24 cellular contexts compared by ENCODE assay signal in genomic region chr2:100228967-100229366, GRCh38.
DNase-seq lines count a peak whose midpoint lies in the region; TF ChIP-seq lines count a peak whose summit lies in the region.
"Had no signal": no experiment of that assay in that cellular context is flagged by ENCODE, and none has a peak within 500 bp of the region (broad histone marks: within the 10 kb centered on the region; RNA-seq: fewer than 3 reads in every experiment).

No MANE protein-coding gene starts in this region.

- 80% methylated on average over 1 of the region's 1 CpG for WGBS in SK-N-SH (ENCODE audit: low lambda C conversion rate)
- no CpG with 5 or more reads among the region's 1 CpG for WGBS in endodermal cell (ENCODE audit: insufficient coverage in 1 of 2, insufficient read length in 1 of 2), 2 experiments

- CTCF ChIA-PET in SK-N-SH (lab: Yijun Ruan, JAX), result interaction anchor here (0.7 to 1.8 kb wide), 8 partner anchors 9 to 32 kb away, joined by 3 to 7 read pairs (median 4); no protein-coding TSS in a partner anchor

- no peaks in the 10 kb centered on the region; the same call in 1 of the 2 replicates for H3K27me3 ChIP-seq in SK-N-SH (ENCODE audit: insufficient read depth)
- peaks cover 65% of the 10 kb centered on the region for H3K27me3 ChIP-seq in endodermal cell (ENCODE audit: control insufficient read depth, insufficient read depth, low read length, poor library complexity, severe bottlenecking)
- H3K27me3 ChIP-seq: body of pancreas, hepatocyte, vagina had no signal

- no peaks in the 10 kb centered on the region for H3F3A ChIP-seq in SK-N-SH (replicated peaks; ENCODE audit: insufficient read depth)

- DNase-seq in AG10803 (ENCODE audit: low read depth), result no peak
- no peak for DNase-seq in SK-N-SH
- no peak for DNase-seq in endodermal cell
- DNase-seq in NCI-H2171 (lab: John Stamatoyannopoulos, UW), result no peak
- no peak for DNase-seq in A172 (ENCODE audit: low spot score)
- no peak for DNase-seq in HK-2 (ENCODE audit: unreplicated experiment)
- no peak for DNase-seq in T1000 (lab: John Stamatoyannopoulos, UW)
- DNase-seq: activated gamma-delta T cell treated with Interleukin-2 at 50 U/mL for 16 hours; activated naive CD8-positive, alpha-beta T cell treated with anti-CD3 and anti-CD28 coated beads, Interleukin-2, amount 50 U/mL, for 24 hours; body of pancreas; effector CD8-positive, alpha-beta T cell; foreskin melanocyte; GF-D8; mesendoderm; NCI-H1105 treated with DMSO at 0.1 percent for 48 hours; NCI-H2029 treated with DMSO at 0.1 percent for 48 hours; NCI-H82; PC-9; SHP77 had no signal

- H3K9me3 Mint-ChIP-seq in endodermal cell, result no peaks in the 10 kb centered on the region
- H3K9me3 Mint-ChIP-seq: activated naive CD8-positive, alpha-beta T cell treated with anti-CD3 and anti-CD28 coated beads, Interleukin-2, amount 50 U/mL, for 24 hours had no signal

- POLR2A ChIA-PET in SK-N-SH (lab: Yijun Ruan, JAX), result no interaction called here

- H3K4me2 ChIP-seq in SK-N-SH, result no peak overlapping the region
- H3K4me2 ChIP-seq: hepatocyte, PC-9, smooth muscle cell had no signal

- H3K79me2 ChIP-seq in SK-N-SH (ENCODE audit: insufficient read depth), result no peaks in the 10 kb centered on the region
- H3K79me2 ChIP-seq: hepatocyte had no signal

- H3K36me3 Mint-ChIP-seq in endodermal cell (ENCODE audit: low read depth), result no peaks in the 10 kb centered on the region

- TF ChIP-seq EP300 in SK-N-SH (IDR thresholded peaks at IDR 0.05; ENCODE audit: borderline replicate concordance in 1 of 2, low read depth in 1 of 2, low read length in 1 of 2), result no peak

- peaks cover 5% of the 10 kb centered on the region for H3K4me1 Mint-ChIP-seq in endodermal cell

- H3K27ac Mint-ChIP-seq in endodermal cell, result no peak overlapping the region
- H3K27ac Mint-ChIP-seq: activated naive CD8-positive, alpha-beta T cell treated with anti-CD3 and anti-CD28 coated beads, Interleukin-2, amount 50 U/mL, for 24 hours had no signal

- no peak overlapping the region for H3K27ac ChIP-seq in SK-N-SH (ENCODE audit: low read depth in 2 of 2, low read length in 1 of 2)
- no peak overlapping the region for H3K27ac ChIP-seq in endodermal cell (ENCODE audit: low read depth, low read length)
- H3K27ac ChIP-seq: body of pancreas, hepatocyte, PC-9, vagina had no signal

- no peak overlapping the region for H2AFZ ChIP-seq in SK-N-SH (ENCODE audit: low read depth)
- H2AFZ ChIP-seq: hepatocyte, PC-9 had no signal

- peaks cover 40% of the 10 kb centered on the region for H3K27me3 Mint-ChIP-seq in endodermal cell (ENCODE audit: insufficient read depth)
- H3K27me3 Mint-ChIP-seq: activated naive CD8-positive, alpha-beta T cell treated with anti-CD3 and anti-CD28 coated beads, Interleukin-2, amount 50 U/mL, for 24 hours had no signal

- TF ChIP-seq RAD21 in SK-N-SH (IDR thresholded peaks at IDR 0.05; ENCODE audit: low read length), result no peak

- no peaks in the 10 kb centered on the region for H3K36me3 ChIP-seq in SK-N-SH (replicated peaks in 1 of 2; ENCODE audit: control insufficient read depth in 1 of 2, insufficient read depth in 2 of 2, low read length in 1 of 2)
- H3K36me3 ChIP-seq in endodermal cell (ENCODE audit: control insufficient read depth, insufficient read depth, low read length), result no peaks in the 10 kb centered on the region
- H3K36me3 ChIP-seq: vagina had no signal

- H3K4me1 ChIP-seq in SK-N-SH (ENCODE audit: control insufficient read depth in 1 of 2, insufficient read depth in 2 of 2, low read depth in 1 of 2, low read length in 1 of 2), result peaks cover 0 to 14% of the 10 kb centered on the region in 2 experiments; a peak in 2 of 4 replicates
- H3K4me1 ChIP-seq in endodermal cell (ENCODE audit: control insufficient read depth, insufficient read depth, low read length), result no peaks in the 10 kb centered on the region
- H3K4me1 ChIP-seq: body of pancreas, vagina had no signal

- H3K9me3 ChIP-seq in SK-N-SH, result no peaks in the 10 kb centered on the region
- H3K9me3 ChIP-seq in endodermal cell (ENCODE audit: control insufficient read depth, low read length), result no peaks in the 10 kb centered on the region
- H3K9me3 ChIP-seq: body of pancreas, vagina had no signal

- no peaks in the 10 kb centered on the region for H4K20me1 ChIP-seq in SK-N-SH (ENCODE audit: insufficient read depth)

- no peak overlapping the region for H3K4me3 Mint-ChIP-seq in endodermal cell
- H3K4me3 Mint-ChIP-seq: activated naive CD8-positive, alpha-beta T cell treated with anti-CD3 and anti-CD28 coated beads, Interleukin-2, amount 50 U/mL, for 24 hours; stimulated activated memory B cell treated with anti-CD40 and anti-IgM and Interleukin-4, amounts not matched to agents 10 μg/mL and 1 μg/mL and 100 μg/mL, for 72 hours had no signal

- H3K4me3 ChIP-seq in AG10803 (ENCODE audit: low read length) (no peak overlapping the region), SK-N-SH (ENCODE audit: low read depth in 2 of 2, low read length in 1 of 2) (no peak overlapping the region), endodermal cell (ENCODE audit: low read length) (no peak overlapping the region)
- H3K4me3 ChIP-seq: body of pancreas, hepatocyte, PC-9, smooth muscle cell, vagina had no signal

- TF ChIP-seq CTCF in AG10803 (conservative IDR thresholded peaks at IDR 0.05; ENCODE audit: low read length) (peak; percentile 24), GM12873 (IDR thresholded peaks at IDR 0.05; ENCODE audit: insufficient read depth, low read depth, low read length, missing control alignments) (peak; percentile 20), SK-N-SH (IDR thresholded peaks at IDR 0.05) (peak; percentile 10; the same call in 1 of the 2 replicates), endodermal cell (conservative IDR thresholded peaks at IDR 0.05) (peak; percentile 47)

- no peaks in the 10 kb centered on the region for H3K9me2 ChIP-seq in SK-N-SH

- H3K9ac ChIP-seq in SK-N-SH, result no peak overlapping the region
- H3K9ac ChIP-seq in endodermal cell (ENCODE audit: extremely low read depth, low read length, poor library complexity, severe bottlenecking), result no peak overlapping the region

TF ChIP-seq in SK-N-SH, 30 proteins besides CTCF, POLR2A, EP300 and RAD21:
- TF ChIP-seq IRF3 (IDR thresholded peaks at IDR 0.05; ENCODE audit: low read depth, low read length) (no peak), MEF2A (IDR thresholded peaks at IDR 0.05; ENCODE audit: borderline replicate concordance, low read depth) (no peak), NFIC (IDR thresholded peaks at IDR 0.05; ENCODE audit: borderline replicate concordance) (no peak), TEAD4 (IDR thresholded peaks at IDR 0.05; ENCODE audit: borderline replicate concordance, insufficient read depth) (no peak), CHD2 (IDR thresholded peaks at IDR 0.05; ENCODE audit: low read length, partially characterized antibody) (no peak), USF1 (IDR thresholded peaks at IDR 0.05; ENCODE audit: borderline replicate concordance, low read depth) (no peak), SMC3 (IDR thresholded peaks at IDR 0.05; ENCODE audit: low read depth, low read length) (no peak), GATA2 (CRISPR knock-in tag; IDR thresholded peaks at IDR 0.05) (no peak), FOXM1 (IDR thresholded peaks at IDR 0.05; ENCODE audit: low read depth) (no peak), GABPA (IDR thresholded peaks at IDR 0.05; ENCODE audit: low read depth) (no peak), YY1 (IDR thresholded peaks at IDR 0.05; ENCODE audit: low read depth) (no peak), POLR2AphosphoS5 (IDR thresholded peaks at IDR 0.05; ENCODE audit: low read depth, low read length) (no peak), ELF1 (IDR thresholded peaks at IDR 0.05) (no peak), MXI1 (IDR thresholded peaks at IDR 0.05; ENCODE audit: low read depth, low read length) (no peak), RXRA (IDR thresholded peaks at IDR 0.05; ENCODE audit: borderline replicate concordance, low read depth) (no peak), FOXJ3 (CRISPR knock-in tag; IDR thresholded peaks at IDR 0.05) (no peak)
